Comparison of ENCODE assay signal across 9 cellular contexts in the genomic region with DNA sequence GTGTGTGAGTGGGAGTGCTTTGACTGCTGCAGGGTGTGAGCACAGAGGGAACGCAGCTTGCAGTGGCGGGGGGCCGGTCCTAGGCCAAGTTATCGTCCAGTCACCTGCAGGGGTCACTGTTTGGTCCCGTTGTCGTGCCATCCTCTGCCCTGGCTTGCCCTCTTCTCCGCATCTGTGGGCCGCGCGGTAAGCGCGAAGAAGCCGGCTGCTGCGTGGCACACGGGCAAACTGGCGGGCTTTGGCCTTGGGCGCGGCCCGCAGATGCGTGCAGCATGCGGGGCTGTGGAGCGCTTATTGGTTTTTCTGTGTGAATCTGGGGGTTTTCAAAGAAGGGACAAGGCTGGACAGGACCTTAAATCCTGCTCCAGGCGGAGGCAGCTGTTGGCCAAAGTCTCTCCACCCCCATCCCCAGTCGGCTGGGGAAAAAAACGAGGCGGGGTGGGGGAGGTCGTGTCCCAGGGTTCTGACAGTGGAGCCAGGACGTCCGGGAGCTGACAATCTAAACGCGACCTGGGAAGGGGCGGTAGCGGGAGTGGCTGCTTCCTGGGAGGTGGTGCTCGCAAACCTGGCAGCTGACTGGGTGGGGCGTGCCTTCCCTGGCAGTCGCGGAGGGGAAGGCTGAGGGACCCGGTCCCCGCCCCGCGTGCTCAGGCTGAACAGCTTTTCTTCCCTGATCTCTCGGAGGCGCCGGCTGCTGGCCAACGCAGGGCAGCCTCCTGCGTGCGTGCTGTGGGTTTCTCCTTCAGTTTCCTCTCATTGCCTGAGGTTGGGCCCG. TPM values are rescaled to one million over a fixed set of nuclear protein-coding genes. Genes with fewer than 3 reads are reported as not detected.
DNase-seq lines count a peak whose midpoint lies in the region; TF ChIP-seq lines count a peak whose summit lies in the region.
"Had no signal": no experiment of that assay in that cellular context is flagged by ENCODE, and none has a peak within 500 bp of the region (broad histone marks: within the 10 kb centered on the region; RNA-seq: fewer than 3 reads in every experiment).

No MANE protein-coding gene starts in this region.

- H3K36me3 Mint-ChIP-seq in type B pancreatic cell = no peaks in the 10 kb centered on the region
- no peaks in the 10 kb centered on the region for H3K36me3 Mint-ChIP-seq in activated CD4-positive, alpha-beta T cell treated with anti-CD3 and anti-CD28 coated beads, Interleukin-2, amount 10 ng/mL, durations not matched to agents 7 days and 5 days (ENCODE audit: low read depth)

- no peak overlapping the region for H3K27ac Mint-ChIP-seq in type B pancreatic cell
- no peak overlapping the region for H3K27ac Mint-ChIP-seq in activated CD4-positive, alpha-beta T cell treated with anti-CD3 and anti-CD28 coated beads, Interleukin-2, amount 10 ng/mL, durations not matched to agents 7 days and 5 days
- H3K27ac Mint-ChIP-seq: B cell had no signal

- CTCF ChIA-PET in activated CD4-positive, alpha-beta T cell treated with anti-CD3 and anti-CD28 coated beads, Interleukin-2, amount 10 ng/mL, durations not matched to agents 7 days and 5 days (lab: Charles Lee) = interaction anchor here (1.0 kb wide), 1 partner anchor 15 kb away, joined by 3 read pairs; no protein-coding TSS in a partner anchor

- peaks cover 17% of the 10 kb centered on the region for H3K27me3 Mint-ChIP-seq in type B pancreatic cell
- peaks cover 26% of the 10 kb centered on the region for H3K27me3 Mint-ChIP-seq in activated CD4-positive, alpha-beta T cell treated with anti-CD3 and anti-CD28 coated beads, Interleukin-2, amount 10 ng/mL, durations not matched to agents 7 days and 5 days

- no peaks in the 10 kb centered on the region for H3K4me1 Mint-ChIP-seq in type B pancreatic cell (ENCODE audit: unreplicated experiment)
- no peaks in the 10 kb centered on the region for H3K4me1 Mint-ChIP-seq in activated CD4-positive, alpha-beta T cell treated with anti-CD3 and anti-CD28 coated beads, Interleukin-2, amount 10 ng/mL, durations not matched to agents 7 days and 5 days
- H3K4me1 Mint-ChIP-seq: B cell had no signal

- H3K4me3 Mint-ChIP-seq in type B pancreatic cell = peak overlapping the region; percentile 82
- no peak overlapping the region for H3K4me3 Mint-ChIP-seq in activated CD4-positive, alpha-beta T cell treated with anti-CD3 and anti-CD28 coated beads, Interleukin-2, amount 10 ng/mL, durations not matched to agents 7 days and 5 days
- H3K4me3 Mint-ChIP-seq: B cell had no signal

- DNase-seq in NCI-H1417 (lab: John Stamatoyannopoulos, UW) (peak in 2 of 3 experiments; percentile 11 to 16), NCI-H1417 treated with DMSO at 0.1 percent for 48 hours (lab: John Stamatoyannopoulos, UW) (no peak), choroid plexus epithelial cell (ENCODE audit: low read depth) (peak; percentile 75), left kidney (ENCODE audit: low read depth, low spot score) (peak; percentile 88), type B pancreatic cell (ENCODE audit: extremely low spot score, unreplicated experiment) (peak; percentile 73), SHP77 treated with DMSO at 0.1 percent for 48 hours (lab: John Stamatoyannopoulos, UW) (no peak), GF-D8 (lab: John Stamatoyannopoulos, UW) (no peak)
- DNase-seq in activated CD4-positive, alpha-beta T cell treated with anti-CD3 and anti-CD28 coated beads, Interleukin-2, amount 10 ng/mL, durations not matched to agents 7 days and 5 days = no peak

- H3K9me3 Mint-ChIP-seq in type B pancreatic cell = no peaks in the 10 kb centered on the region
- no peaks in the 10 kb centered on the region for H3K9me3 Mint-ChIP-seq in activated CD4-positive, alpha-beta T cell treated with anti-CD3 and anti-CD28 coated beads, Interleukin-2, amount 10 ng/mL, durations not matched to agents 7 days and 5 days

- TF ChIP-seq CTCF in choroid plexus epithelial cell (conservative IDR thresholded peaks at IDR 0.05; ENCODE audit: low read depth, low read length) (peak; percentile 51), type B pancreatic cell (conservative IDR thresholded peaks at IDR 0.05) (peak; percentile 57)

- POLR2A ChIA-PET in activated CD4-positive, alpha-beta T cell treated with anti-CD3 and anti-CD28 coated beads, Interleukin-2, amount 10 ng/mL, durations not matched to agents 7 days and 5 days (lab: Charles Lee) = interaction anchor here (0.6 kb wide), 1 partner anchor 11 kb away, joined by 3 read pairs; no protein-coding TSS in a partner anchor

- peak overlapping the region; percentile 65 for H3K4me3 ChIP-seq in choroid plexus epithelial cell (ENCODE audit: low read depth, low read length)

RNA-seq across cellular contexts. Expression of a gene that starts 39.7 kb away (rescaled TPM):
- 5.9 and 8.6 TPM in 2 replicates for total RNA-seq in type B pancreatic cell (ENCODE audit: low replicate concordance)
- not detected for total RNA-seq in activated CD4-positive, alpha-beta T cell treated with anti-CD3 and anti-CD28 coated beads, Interleukin-2, amount 10 ng/mL, durations not matched to agents 7 days and 5 days
- total RNA-seq: B cell had no signal

Comparison
In these comparisons a context has a peak if more than half of its experiments do, and no peak if none do; other contexts are left out.
1. DNase-seq: peak in NCI-H1417 (2 of 3), choroid plexus epithelial cell (single experiment), left kidney (single experiment) and type B pancreatic cell (single experiment); none in NCI-H1417 treated with DMSO at 0.1 percent for 48 hours (single experiment), SHP77 treated with DMSO at 0.1 percent for 48 hours (single experiment), activated CD4-positive, alpha-beta T cell treated with anti-CD3 and anti-CD28 coated beads, Interleukin-2, amount 10 ng/mL, durations not matched to agents 7 days and 5 days (single experiment) and GF-D8 (single experiment).